Comparison of ENCODE assay signal across 14 cellular contexts in the genomic region with DNA sequence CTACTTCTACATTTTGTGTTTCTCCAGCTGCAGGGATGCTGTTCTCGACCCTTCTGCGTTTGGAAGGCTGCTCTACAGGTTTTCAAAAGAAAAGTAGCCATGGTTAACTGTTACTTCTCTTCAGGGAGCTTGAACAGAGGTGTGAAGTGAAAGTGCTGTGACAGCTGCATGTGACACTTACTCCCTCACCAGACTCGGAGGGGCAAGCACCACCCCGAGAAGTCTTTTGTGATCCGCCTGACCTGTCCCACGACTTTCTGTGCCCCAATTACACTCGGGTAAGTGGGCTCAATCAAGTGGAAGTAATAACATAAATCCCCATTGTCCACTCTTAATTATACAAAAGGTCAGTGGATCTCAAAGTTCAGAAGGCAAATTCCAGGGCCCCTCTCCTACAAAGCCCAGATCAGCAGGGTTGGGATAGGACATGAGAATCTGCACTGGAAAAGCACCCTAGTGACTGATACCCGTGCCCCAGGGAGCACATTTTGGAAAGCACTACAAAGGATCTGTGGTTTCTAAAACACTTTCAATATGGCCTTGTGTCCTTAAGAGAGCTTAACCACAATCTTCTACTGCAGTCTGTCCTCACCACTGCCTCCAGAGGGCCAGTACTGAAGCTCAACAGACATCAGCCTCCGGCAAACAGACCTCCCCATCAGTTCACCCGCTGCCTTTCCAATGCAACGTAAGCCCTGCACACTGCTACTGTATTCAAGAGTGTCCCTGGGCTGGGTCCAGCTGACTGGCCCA. TPM values are rescaled to one million over a fixed set of nuclear protein-coding genes. Genes with fewer than 3 reads are reported as not detected.
DNase-seq lines count a peak whose midpoint lies in the region; ATAC-seq, FAIRE-seq and TF ChIP-seq lines count a peak whose summit lies in the region.
"Had no signal": no experiment of that assay in that cellular context is flagged by ENCODE, and none has a peak within 500 bp of the region (broad histone marks: within the 10 kb centered on the region; RNA-seq: fewer than 3 reads in every experiment).

No MANE protein-coding gene starts in this region.

- no TSS peak for BruUV-seq in HepG2 (replicated peaks; lab: Mats Ljungman, UMichigan)
- BruUV-seq in Panc1 (replicated peaks; lab: Mats Ljungman, UMichigan), result no TSS peak

- no peaks in the 10 kb centered on the region for H3K4me1 Mint-ChIP-seq in type B pancreatic cell (ENCODE audit: unreplicated experiment)

- CTCF ChIA-PET in HepG2 (lab: Yijun Ruan, JAX; ENCODE audit: low intra/inter-chr PET ratio, low total read pairs) (no interaction called here), Panc1 (lab: Charles Lee) (no interaction called here)

- no peak for TF ChIP-seq CTCF in HepG2 (CRISPR knock-in tag; IDR thresholded peaks at IDR 0.05)
- no peak for TF ChIP-seq CTCF in right lobe of liver (IDR thresholded peaks at IDR 0.05)
- TF ChIP-seq CTCF in Panc1 (IDR thresholded peaks at IDR 0.05), result no peak
- peak; percentile 36 for TF ChIP-seq CTCF in type B pancreatic cell (conservative IDR thresholded peaks at IDR 0.05)

- intact Hi-C loops in HepG2 (cut with micrococcal nuclease; ENCODE audit: unreplicated experiment), result no loop called here
- intact Hi-C loops in right lobe of liver (cut with DNase I), result no loop called here
- intact Hi-C loops in Panc1 (cut with micrococcal nuclease; ENCODE audit: unreplicated experiment), result no loop called here

- H3K4me3 Mint-ChIP-seq in type B pancreatic cell, result no peak overlapping the region

- TF ChIP-seq EP300 in HepG2 (IDR thresholded peaks at IDR 0.05; ENCODE audit: low read depth in 2 of 2, low read length in 2 of 2) (no peak), HepG2 (CRISPR knock-in tag; IDR thresholded peaks at IDR 0.05; ENCODE audit: borderline replicate concordance) (no peak)

- H3K27me3 ChIP-seq in HepG2 (ENCODE audit: control insufficient read depth in 1 of 2, insufficient read depth in 2 of 2, low read length in 2 of 2) (no peaks in the 10 kb centered on the region), right lobe of liver (no peaks in the 10 kb centered on the region), Panc1 (ENCODE audit: control insufficient read depth, insufficient read depth, low read length) (no peaks in the 10 kb centered on the region)
- H3K27me3 ChIP-seq: tibial artery had no signal

- no peak overlapping the region for H3K4me3 ChIP-seq in HepG2 (replicated peaks in 1 of 3; ENCODE audit: insufficient read depth in 1 of 3, low read depth in 2 of 3, low read length in 3 of 3)
- H3K4me3 ChIP-seq in right lobe of liver, result no peak overlapping the region
- H3K4me3 ChIP-seq in Panc1 (ENCODE audit: low read depth in 2 of 2, low read length in 2 of 2), result no peak overlapping the region
- H3K4me3 ChIP-seq: tibial artery had no signal

- peaks cover 40% of the 10 kb centered on the region for H3K36me3 Mint-ChIP-seq in type B pancreatic cell

- H3K9me3 ChIP-seq in HepG2 (ENCODE audit: low read length) (no peaks in the 10 kb centered on the region), right lobe of liver (no peaks in the 10 kb centered on the region), Panc1 (ENCODE audit: control insufficient read depth, insufficient read depth, low read depth, low read length) (no peaks in the 10 kb centered on the region)
- H3K9me3 ChIP-seq: tibial artery had no signal

- ATAC-seq in HepG2, result peak; percentile 35; the same call in 2 of the 3 replicates
- no peak for ATAC-seq in right lobe of liver
- peak; percentile 65; the same call in 1 of the 2 replicates for ATAC-seq in Panc1
- ATAC-seq: left ventricle myocardium superior had no signal

- no peak overlapping the region for H3K4me2 ChIP-seq in HepG2 (ENCODE audit: low read depth, low read length)

- POLR2A ChIA-PET in HepG2 (lab: Yijun Ruan, JAX), result no interaction called here
- POLR2A ChIA-PET in Panc1 (lab: Charles Lee), result no interaction called here

- WGBS in HepG2 (ENCODE audit: low lambda C conversion rate), result 93% methylated on average over 11 of the region's 11 CpGs
- 64% methylated on average over 3 of the region's 11 CpGs for WGBS in right lobe of liver (ENCODE audit: insufficient coverage, low coverage, low lambda C conversion rate, missing lambda C conversion rate)

- no peak for DNase-seq in HepG2 (ENCODE audit: low spot score)
- DNase-seq in right lobe of liver, result no peak
- DNase-seq in Panc1 (ENCODE audit: low read depth, low spot score), result no peak
- peak; percentile 44 for DNase-seq in fibroblast of gingiva (ENCODE audit: low read depth)
- DNase-seq in type B pancreatic cell (ENCODE audit: extremely low spot score, unreplicated experiment), result no peak
- DNase-seq in DMS79 (lab: John Stamatoyannopoulos, UW), result no peak
- DNase-seq in stimulated activated naive CD4-positive, alpha-beta T cell (lab: John Stamatoyannopoulos, UW), result no peak
- DNase-seq in SIG-M5 (lab: John Stamatoyannopoulos, UW), result no peak
- DNase-seq: central memory CD4-positive, alpha-beta T cell; KBM-7; left ventricle myocardium superior; NCI-H510A treated with DMSO at 0.1 percent for 48 hours; stimulated activated CD4-positive, alpha-beta T cell treated with anti-CD3 and anti-CD28 coated beads, Interleukin-4, amount 100 ng/mL, for 24 hours; tibial artery had no signal

- no peaks in the 10 kb centered on the region for H3K27me3 Mint-ChIP-seq in type B pancreatic cell

- H2AFZ ChIP-seq in HepG2 (ENCODE audit: low read length), result no peak overlapping the region

- H3K27ac ChIP-seq in HepG2 (ENCODE audit: extremely low read length, insufficient read depth, low read length), result no peak overlapping the region
- no peak overlapping the region for H3K27ac ChIP-seq in right lobe of liver
- H3K27ac ChIP-seq in Panc1 (ENCODE audit: low read length), result no peak overlapping the region
- H3K27ac ChIP-seq: tibial artery had no signal

- H3K36me3 ChIP-seq in HepG2 (replicated peaks in 1 of 2; ENCODE audit: control insufficient read depth in 1 of 2, insufficient read depth in 2 of 2, low read length in 2 of 2), result peaks cover 59 to 96% of the 10 kb centered on the region in 2 experiments
- peaks cover 0 to 90% (median 41%) of the 10 kb centered on the region in 4 donors for H3K36me3 ChIP-seq in right lobe of liver
- peaks cover 35% of the 10 kb centered on the region for H3K36me3 ChIP-seq in Panc1 (ENCODE audit: control insufficient read depth, insufficient read depth, low read length)

- H3K9ac ChIP-seq in HepG2 (ENCODE audit: insufficient read depth, low read depth, low read length), result no peak overlapping the region

- no peak for TF ChIP-seq POLR2A in HepG2 (IDR thresholded peaks at IDR 0.05; ENCODE audit: insufficient read depth in 1 of 2, low read depth in 2 of 2, low read length in 2 of 2)
- TF ChIP-seq POLR2A in right lobe of liver (IDR thresholded peaks at IDR 0.05), result no peak

- no peaks in the 10 kb centered on the region for H4K20me1 ChIP-seq in HepG2 (ENCODE audit: insufficient read depth, low read length)

- no peaks in the 10 kb centered on the region for H3K4me1 ChIP-seq in HepG2 (ENCODE audit: insufficient read depth, low read length)
- H3K4me1 ChIP-seq in right lobe of liver, result no peaks in the 10 kb centered on the region
- H3K4me1 ChIP-seq in Panc1 (ENCODE audit: control insufficient read depth, insufficient read depth, low read length), result no peaks in the 10 kb centered on the region
- H3K4me1 ChIP-seq: tibial artery had no signal

- no peaks in the 10 kb centered on the region for H3K9me3 Mint-ChIP-seq in type B pancreatic cell

- H3K27ac Mint-ChIP-seq in type B pancreatic cell, result no peak overlapping the region

- in situ Hi-C loops in HepG2 (cut with HindIII; ENCODE audit: extremely low pct_ligation_motif_present, low pct_unique_long_range_greater_than_20kb) (no loop called here), Panc1 (cut with HindIII; ENCODE audit: low pct_unique_long_range_greater_than_20kb, low sequenced_read_pairs) (no loop called here)

- H3K79me2 ChIP-seq in HepG2 (ENCODE audit: insufficient read depth, low read length), result no peaks in the 10 kb centered on the region

- FAIRE-seq in HepG2 (lab: Jason Lieb, UNC), result no peak

- no peak for TF ChIP-seq RAD21 in HepG2 (CRISPR knock-in tag; IDR thresholded peaks at IDR 0.05)

RNA-seq across cellular contexts. Expression of a gene that starts 11.6 kb away (rescaled TPM):
- 1.1 and 3.0 TPM in 2 replicates for total RNA-seq in HepG2 (2016; rRNA removed; fragmentation: Illumina TruSeq; extraction: Trizol)
- 0.35 and 0.71 TPM in 2 replicates for total RNA-seq in HepG2 (2016; cell fraction: cytosol; rRNA removed; fragmentation: Illumina TruSeq; extraction: Trizol; ENCODE audit: low read depth)
- total RNA-seq in HepG2 (2016; cell fraction: insoluble cytoplasmic fraction; rRNA removed; fragmentation: Illumina TruSeq; extraction: Trizol), result 1.1 and 2.7 TPM in 2 replicates
- total RNA-seq in HepG2 (2016; cell fraction: membrane; rRNA removed; fragmentation: Illumina TruSeq; extraction: Trizol), result 0.96 and 1.4 TPM in 2 replicates
- 4.3 and 5.0 TPM in 2 replicates for total RNA-seq in HepG2 (2016; cell fraction: nucleus; rRNA removed; fragmentation: Illumina TruSeq; extraction: Trizol)
- polyA plus RNA-seq in HepG2 (2011; rRNA removed), result 0.99 and 1.2 TPM in 2 replicates
- 1.1 and 1.4 TPM in 2 replicates for polyA plus RNA-seq in HepG2 (2011; cell fraction: cytosol; rRNA removed)
- 2.7 and 3.4 TPM in 2 replicates for polyA plus RNA-seq in HepG2 (2011; cell fraction: nucleus; rRNA removed)
- polyA plus RNA-seq in HepG2 (2012), result 2.5 and 2.6 TPM in 2 replicates
- polyA plus RNA-seq in HepG2 (2016; cell fraction: cytosol; fragmentation: Illumina TruSeq; extraction: Trizol; ENCODE audit: low read depth), result 0.19 and 0.40 TPM in 2 replicates
- 0.85 and 1.5 TPM in 2 replicates for polyA plus RNA-seq in HepG2 (2016; cell fraction: insoluble cytoplasmic fraction; fragmentation: Illumina TruSeq; extraction: Trizol; ENCODE audit: low read depth)
- polyA plus RNA-seq in HepG2 (2016; cell fraction: membrane; fragmentation: Illumina TruSeq; extraction: Trizol; ENCODE audit: low read depth), result 0.32 and 0.69 TPM in 2 replicates
- polyA plus RNA-seq in HepG2 (2016; cell fraction: nucleus; fragmentation: Illumina TruSeq; extraction: Trizol; ENCODE audit: insufficient read depth, low read depth), result 3.1 TPM in 2 replicates
- polyA minus RNA-seq in HepG2 (2011; rRNA and poly(A)+ RNA removed; ENCODE audit: low replicate concordance), result 4.5 and 6.7 TPM in 2 replicates
- polyA minus RNA-seq in HepG2 (2011; cell fraction: cytosol; rRNA and poly(A)+ RNA removed), result 2.0 and 2.5 TPM in 2 replicates
- 3.1 and 4.8 TPM in 2 replicates for polyA minus RNA-seq in HepG2 (2011; cell fraction: nucleus; rRNA and poly(A)+ RNA removed)
- total RNA-seq in right lobe of liver, result 1 to 10 TPM; 2.8 to 8.4 (median 5.6) TPM
- 10.1 TPM for total RNA-seq in Panc1 (2021; ENCODE audit: unreplicated experiment)
- 13.3 TPM for polyA plus RNA-seq in Panc1 (2012; ENCODE audit: insufficient read length)
- 4.7 and 4.9 TPM in 2 replicates for total RNA-seq in type B pancreatic cell (ENCODE audit: low replicate concordance)

RNA-seq across cellular contexts. Expression of a gene that starts 34.3 kb away (rescaled TPM):
- total RNA-seq in HepG2 (2016; rRNA removed; fragmentation: Illumina TruSeq; extraction: Trizol) (60.7 and 69.9 TPM in 2 replicates), right lobe of liver (10 to 100 TPM; 13.2 to 28.4 (median 20.6) TPM), Panc1 (2021; ENCODE audit: unreplicated experiment) (55.9 TPM), type B pancreatic cell (ENCODE audit: low replicate concordance) (48.5 and 72.6 TPM in 2 replicates)
- 21.9 and 27.2 TPM in 2 replicates for total RNA-seq in HepG2 (2016; cell fraction: cytosol; rRNA removed; fragmentation: Illumina TruSeq; extraction: Trizol; ENCODE audit: low read depth)
- total RNA-seq in HepG2 (2016; cell fraction: insoluble cytoplasmic fraction; rRNA removed; fragmentation: Illumina TruSeq; extraction: Trizol), result 55.9 and 75.2 TPM in 2 replicates
- 19.7 and 22.5 TPM in 2 replicates for total RNA-seq in HepG2 (2016; cell fraction: membrane; rRNA removed; fragmentation: Illumina TruSeq; extraction: Trizol)
- 77.0 and 82.1 TPM in 2 replicates for total RNA-seq in HepG2 (2016; cell fraction: nucleus; rRNA removed; fragmentation: Illumina TruSeq; extraction: Trizol)
- polyA plus RNA-seq in HepG2 (2011; rRNA removed), result 15.3 and 16.1 TPM in 2 replicates
- 8.3 and 9.4 TPM in 2 replicates for polyA plus RNA-seq in HepG2 (2011; cell fraction: cytosol; rRNA removed)
- 27.3 and 39.2 TPM in 2 replicates for polyA plus RNA-seq in HepG2 (2011; cell fraction: nucleus; rRNA removed)
- 26.6 and 31.2 TPM in 2 replicates for polyA plus RNA-seq in HepG2 (2012)
- polyA plus RNA-seq in HepG2 (2016; cell fraction: cytosol; fragmentation: Illumina TruSeq; extraction: Trizol; ENCODE audit: low read depth), result 2.3 and 2.5 TPM in 2 replicates
- 35.5 and 40.7 TPM in 2 replicates for polyA plus RNA-seq in HepG2 (2016; cell fraction: insoluble cytoplasmic fraction; fragmentation: Illumina TruSeq; extraction: Trizol; ENCODE audit: low read depth)
- polyA plus RNA-seq in HepG2 (2016; cell fraction: membrane; fragmentation: Illumina TruSeq; extraction: Trizol; ENCODE audit: low read depth), result 5.1 and 6.5 TPM in 2 replicates
- 53.6 and 61.3 TPM in 2 replicates for polyA plus RNA-seq in HepG2 (2016; cell fraction: nucleus; fragmentation: Illumina TruSeq; extraction: Trizol; ENCODE audit: insufficient read depth, low read depth)
- polyA minus RNA-seq in HepG2 (2011; rRNA and poly(A)+ RNA removed; ENCODE audit: low replicate concordance), result 27.4 and 45.1 TPM in 2 replicates
- 11.9 and 15.4 TPM in 2 replicates for polyA minus RNA-seq in HepG2 (2011; cell fraction: cytosol; rRNA and poly(A)+ RNA removed)
- 155 and 179 TPM in 2 replicates for polyA minus RNA-seq in HepG2 (2011; cell fraction: nucleus; rRNA and poly(A)+ RNA removed)
- 48.9 TPM for polyA plus RNA-seq in Panc1 (2012; ENCODE audit: insufficient read length)

RNA-seq across cellular contexts. Expression of a gene that starts 35.7 kb away (rescaled TPM):
- 107 and 131 TPM in 2 replicates for total RNA-seq in HepG2 (2016; rRNA removed; fragmentation: Illumina TruSeq; extraction: Trizol)
- total RNA-seq in HepG2 (2016; cell fraction: cytosol; rRNA removed; fragmentation: Illumina TruSeq; extraction: Trizol; ENCODE audit: low read depth), result 132 and 143 TPM in 2 replicates
- 110 and 134 TPM in 2 replicates for total RNA-seq in HepG2 (2016; cell fraction: insoluble cytoplasmic fraction; rRNA removed; fragmentation: Illumina TruSeq; extraction: Trizol)
- 177 and 190 TPM in 2 replicates for total RNA-seq in HepG2 (2016; cell fraction: membrane; rRNA removed; fragmentation: Illumina TruSeq; extraction: Trizol)
- total RNA-seq in HepG2 (2016; cell fraction: nucleus; rRNA removed; fragmentation: Illumina TruSeq; extraction: Trizol), result 57.1 and 61.7 TPM in 2 replicates
- 85.9 and 94.4 TPM in 2 replicates for polyA plus RNA-seq in HepG2 (2011; rRNA removed)
- polyA plus RNA-seq in HepG2 (2011; cell fraction: cytosol; rRNA removed), result 52.6 and 73.1 TPM in 2 replicates
- 109 and 121 TPM in 2 replicates for polyA plus RNA-seq in HepG2 (2011; cell fraction: nucleus; rRNA removed)
- polyA plus RNA-seq in HepG2 (2012), result 68.8 and 75.6 TPM in 2 replicates
- 179 and 208 TPM in 2 replicates for polyA plus RNA-seq in HepG2 (2016; cell fraction: cytosol; fragmentation: Illumina TruSeq; extraction: Trizol; ENCODE audit: low read depth)
- polyA plus RNA-seq in HepG2 (2016; cell fraction: insoluble cytoplasmic fraction; fragmentation: Illumina TruSeq; extraction: Trizol; ENCODE audit: low read depth), result 160 and 163 TPM in 2 replicates
- 188 and 198 TPM in 2 replicates for polyA plus RNA-seq in HepG2 (2016; cell fraction: membrane; fragmentation: Illumina TruSeq; extraction: Trizol; ENCODE audit: low read depth)
- 121 and 125 TPM in 2 replicates for polyA plus RNA-seq in HepG2 (2016; cell fraction: nucleus; fragmentation: Illumina TruSeq; extraction: Trizol; ENCODE audit: insufficient read depth, low read depth)
- 27.0 and 56.6 TPM in 2 replicates for polyA minus RNA-seq in HepG2 (2011; rRNA and poly(A)+ RNA removed; ENCODE audit: low replicate concordance)
- polyA minus RNA-seq in HepG2 (2011; cell fraction: cytosol; rRNA and poly(A)+ RNA removed), result 22.4 and 23.6 TPM in 2 replicates
- polyA minus RNA-seq in HepG2 (2011; cell fraction: nucleus; rRNA and poly(A)+ RNA removed), result 41.3 and 43.5 TPM in 2 replicates
- total RNA-seq in right lobe of liver, result 10 to 100 TPM; 36.7 to 81.8 (median 58.4) TPM
- 66.1 TPM for total RNA-seq in Panc1 (2021; ENCODE audit: unreplicated experiment)
- polyA plus RNA-seq in Panc1 (2012; ENCODE audit: insufficient read length), result 42.5 TPM
- 78.9 and 106 TPM in 2 replicates for total RNA-seq in type B pancreatic cell (ENCODE audit: low replicate concordance)

Comparison
In these comparisons a context has a peak if more than half of its experiments do, and no peak if none do; other contexts are left out.
1. ATAC-seq: peak in HepG2 (single experiment) and Panc1 (single experiment); none in right lobe of liver (0 of 4).